8 cellular contexts compared by ENCODE assay signal in the genomic region with DNA sequence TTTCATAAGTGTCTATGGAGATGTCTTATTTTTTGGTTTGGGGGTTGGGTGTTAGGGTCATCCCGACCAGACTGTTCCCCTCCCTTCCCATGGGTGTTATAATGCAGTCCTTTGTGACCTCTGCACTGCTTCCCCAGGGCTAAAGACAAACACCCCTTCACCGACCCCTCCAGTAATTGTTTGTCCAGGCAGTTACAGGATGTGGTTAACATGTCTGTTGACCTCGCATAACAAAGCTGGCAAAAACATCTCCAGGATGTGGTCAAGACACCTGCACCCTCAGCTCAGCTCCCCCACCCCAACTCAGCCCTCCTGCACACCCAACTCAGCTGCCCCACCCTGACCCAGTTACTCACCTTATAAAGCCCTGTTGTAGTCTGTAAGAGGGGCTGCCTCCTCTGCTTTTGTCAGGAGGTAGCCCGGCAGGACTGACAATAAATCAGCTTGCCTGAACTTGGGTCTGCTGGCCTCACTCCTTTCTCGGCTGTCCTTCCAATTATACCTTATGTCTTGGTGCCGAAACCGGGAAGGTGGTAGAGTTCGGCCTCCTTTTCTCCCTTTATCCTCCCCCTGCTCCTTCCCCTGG.
DNase-seq lines count a peak whose midpoint lies in the region; ATAC-seq and TF ChIP-seq lines count a peak whose summit lies in the region.

No MANE protein-coding gene starts in this region.

- ATAC-seq in GM19463 (IDR thresholded peaks at IDR 0.05; ENCODE audit: unreplicated experiment) (peak; percentile 95), HG03520 (IDR thresholded peaks at IDR 0.05; ENCODE audit: unreplicated experiment) (peak; percentile 77)

- no peaks in the 10 kb centered on the region for H3K36me3 Mint-ChIP-seq in Calu3 (ENCODE audit: insufficient read depth, unreplicated experiment)

- DNase-seq in Calu3 (peak; percentile 19), amniotic epithelial cell (ENCODE audit: low read depth) (peak; percentile 13), kidney glomerular epithelial cell (lab: John Stamatoyannopoulos, UW) (no peak), NOMO-1 (lab: John Stamatoyannopoulos, UW; ENCODE audit: unreplicated experiment in 2 of 2) (no peak), NCI-H146 (lab: John Stamatoyannopoulos, UW) (no peak)
- no peak for DNase-seq in stimulated activated naive CD4-positive, alpha-beta T cell treated with Interleukin-2 at 50 U/mL for 16 hours (lab: John Stamatoyannopoulos, UW)

- no peaks in the 10 kb centered on the region for H3K27me3 Mint-ChIP-seq in Calu3 (ENCODE audit: unreplicated experiment)

- H3K4me3 Mint-ChIP-seq in Calu3 (ENCODE audit: low read depth, unreplicated experiment): no peak overlapping the region

- BruUV-seq in Calu3 (replicated peaks; lab: Mats Ljungman, UMichigan): no TSS peak

- TF ChIP-seq CTCF in Calu3 (IDR thresholded peaks at IDR 0.05; ENCODE audit: unreplicated experiment): no peak

- CTCF ChIA-PET in Calu3 (lab: Charles Lee): no interaction called here

- peaks cover 13% of the 10 kb centered on the region for H3K9me3 Mint-ChIP-seq in Calu3 (ENCODE audit: low read depth, unreplicated experiment)

- H3K4me1 Mint-ChIP-seq in Calu3 (ENCODE audit: low read depth, unreplicated experiment): no peaks in the 10 kb centered on the region

- intact Hi-C loops in Calu3 (cut with micrococcal nuclease; ENCODE audit: unreplicated experiment): no loop called here

- no peak overlapping the region for H3K27ac Mint-ChIP-seq in Calu3 (ENCODE audit: unreplicated experiment)

Comparison
In these comparisons a context has a peak if more than half of its experiments do, and no peak if none do; other contexts are left out.
1. DNase-seq: peak in Calu3 (single experiment) and amniotic epithelial cell (single experiment); none in kidney glomerular epithelial cell (single experiment), NOMO-1 (0 of 2), stimulated activated naive CD4-positive, alpha-beta T cell treated with Interleukin-2 at 50 U/mL for 16 hours (single experiment) and NCI-H146 (single experiment).